ENCODE assay signal across 8 cellular contexts in the genomic region with DNA sequence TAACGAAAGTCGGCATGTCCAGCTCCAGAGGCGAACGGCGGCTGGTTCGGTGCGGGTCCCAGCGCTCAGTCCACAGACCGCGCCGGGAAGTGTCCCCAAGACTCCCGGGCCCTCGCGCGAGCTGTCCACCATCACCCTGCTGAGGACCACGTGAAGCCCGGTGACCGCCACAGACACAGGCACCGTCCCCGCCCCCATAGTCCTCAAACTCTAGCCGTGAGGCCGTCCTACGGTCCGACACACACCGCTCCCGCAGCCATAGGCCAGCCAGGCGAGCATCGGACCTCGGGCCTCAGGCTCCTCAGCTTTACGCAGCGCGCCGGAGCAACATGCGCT. TPM values are rescaled to one million over a fixed set of nuclear protein-coding genes. Genes with fewer than 3 reads are reported as not detected.
DNase-seq lines count a peak whose midpoint lies in the region; ATAC-seq and TF ChIP-seq lines count a peak whose summit lies in the region.

No MANE protein-coding gene starts in this region.

- peak overlapping the region; percentile 93 for H3K27ac ChIP-seq in Panc1 (ENCODE audit: low read length)
- H3K27ac ChIP-seq in duodenal mucosa (ENCODE audit: low read depth, low read length) = peak overlapping the region; percentile 81
- peak overlapping the region; percentile 83 to 92 for H3K27ac ChIP-seq in uterus

- in situ Hi-C loops in Panc1 (cut with HindIII; ENCODE audit: low pct_unique_long_range_greater_than_20kb, low sequenced_read_pairs) = no loop called here

- DNase-seq in AG04449 (ENCODE audit: low read depth, low spot score) (no peak), Panc1 (ENCODE audit: low read depth, low spot score) (peak; percentile 27), mesothelial cell of epicardium (ENCODE audit: low spot score in 2 of 2, unreplicated experiment in 2 of 2) (peak in 1 of 2 experiments; percentile 28), uterus (no peak), GF-D8 (lab: John Stamatoyannopoulos, UW) (no peak)

- CTCF ChIA-PET in AG04449 (lab: Yijun Ruan, JAX) (interaction anchor here (0.9 to 1.6 kb wide), 4 partner anchors 13 to 53 kb away, joined by 3 to 8 read pairs (median 5); no protein-coding TSS in a partner anchor), Panc1 (lab: Charles Lee) (interaction anchor here (1.1 kb wide), 1 partner anchor 53 kb away, joined by 4 read pairs; no protein-coding TSS in a partner anchor)

- POLR2A ChIA-PET in AG04449 (lab: Yijun Ruan, JAX) (interaction anchor here (1.0 to 2.1 kb wide), 3 partner anchors 11 to 53 kb away, joined by 3 to 28 read pairs (median 3); partner anchors contain the start of gene CBR1), Panc1 (lab: Charles Lee) (interaction anchor here (0.8 kb wide), 1 partner anchor 10 kb away, joined by 5 read pairs; the partner anchor contains the start of gene CBR1)

- H3K4me3 ChIP-seq in AG04449 (ENCODE audit: low read depth, low read length) (peak overlapping the region; percentile 98), Panc1 (ENCODE audit: low read depth in 2 of 2, low read length in 2 of 2) (peak overlapping the region; percentile 74 to 87), duodenal mucosa (ENCODE audit: low read depth in 1 of 2, low read length in 2 of 2) (peak overlapping the region; percentile 78 to 100), uterus (peak overlapping the region; percentile 64 to 72)

- H3K4me3 Mint-ChIP-seq in mesothelial cell of epicardium = peak overlapping the region; percentile 94

- TF ChIP-seq POLR2A in uterus (IDR thresholded peaks at IDR 0.05) = no peak

- intact Hi-C loops in Panc1 (cut with micrococcal nuclease; ENCODE audit: unreplicated experiment) (no loop called here), uterus (cut with DNase I; ENCODE audit: low total_unique reads) (no loop called here)

- H3K36me3 Mint-ChIP-seq in mesothelial cell of epicardium = peaks cover 25% of the 10 kb centered on the region

- no peaks in the 10 kb centered on the region for H3K27me3 Mint-ChIP-seq in mesothelial cell of epicardium (ENCODE audit: low read depth)

- TF ChIP-seq CTCF in AG04449 (IDR thresholded peaks at IDR 0.05; ENCODE audit: insufficient read depth, low read length, missing control alignments) = no peak
- no peak for TF ChIP-seq CTCF in Panc1 (IDR thresholded peaks at IDR 0.05)
- TF ChIP-seq CTCF in mesothelial cell of epicardium (IDR thresholded peaks at IDR 0.05; ENCODE audit: unreplicated experiment) = no peak
- TF ChIP-seq CTCF in uterus (IDR thresholded peaks at IDR 0.05) = no peak

- H3K9me3 Mint-ChIP-seq in mesothelial cell of epicardium = no peaks in the 10 kb centered on the region

- H3K36me3 ChIP-seq in Panc1 (ENCODE audit: control insufficient read depth, insufficient read depth, low read length) = peaks cover 2% of the 10 kb centered on the region; the same call in 1 of the 2 replicates
- H3K36me3 ChIP-seq in duodenal mucosa (ENCODE audit: control insufficient read depth in 1 of 2, insufficient read depth in 2 of 2, low read length in 2 of 2) = peaks cover 19 to 30% of the 10 kb centered on the region in 2 donors
- no peaks in the 10 kb centered on the region for H3K36me3 ChIP-seq in uterus

- H3K9ac ChIP-seq in duodenal mucosa (ENCODE audit: low read depth in 1 of 2, low read length in 2 of 2) = peak overlapping the region; percentile 82 to 92

- no peaks in the 10 kb centered on the region for H3K9me3 ChIP-seq in Panc1 (ENCODE audit: control insufficient read depth, insufficient read depth, low read depth, low read length)
- H3K9me3 ChIP-seq in duodenal mucosa (ENCODE audit: control insufficient read depth in 1 of 2, low read length in 2 of 2) = no peaks in the 10 kb centered on the region
- H3K9me3 ChIP-seq in uterus = no peaks in the 10 kb centered on the region

- H3K27me3 ChIP-seq in Panc1 (ENCODE audit: control insufficient read depth, insufficient read depth, low read length) = no peaks in the 10 kb centered on the region
- no peaks in the 10 kb centered on the region for H3K27me3 ChIP-seq in duodenal mucosa (ENCODE audit: control insufficient read depth in 1 of 2, insufficient read depth in 2 of 2, low read length in 2 of 2)
- H3K27me3 ChIP-seq in uterus = no peaks in the 10 kb centered on the region

- H3K4me1 ChIP-seq in Panc1 (ENCODE audit: control insufficient read depth, insufficient read depth, low read length) (peaks cover 3% of the 10 kb centered on the region; the same call in 1 of the 2 replicates), duodenal mucosa (ENCODE audit: control insufficient read depth in 1 of 2, insufficient read depth in 2 of 2, low read length in 2 of 2) (peaks cover 9 to 13% of the 10 kb centered on the region in 2 donors), uterus (peaks cover 0 to 7% of the 10 kb centered on the region in 2 donors)

- BruUV-seq in Panc1 (replicated peaks; lab: Mats Ljungman, UMichigan) = no TSS peak

- ATAC-seq in GM18519 (IDR thresholded peaks at IDR 0.05; ENCODE audit: low FRiP score, unreplicated experiment) (peak; percentile 11), HG02943 (IDR thresholded peaks at IDR 0.05; ENCODE audit: low read depth, unreplicated experiment) (peak; percentile 37), Panc1 (peak; percentile 78)

- peak overlapping the region; percentile 95 for H3K27ac Mint-ChIP-seq in mesothelial cell of epicardium

- peaks cover 13% of the 10 kb centered on the region for H3K4me1 Mint-ChIP-seq in mesothelial cell of epicardium

RNA-seq across cellular contexts. Expression of gene SETD4, which starts 0.5 kb away (rescaled TPM):
- total RNA-seq in Panc1 (2021; ENCODE audit: unreplicated experiment) = 15.6 TPM
- 8.2 TPM for polyA plus RNA-seq in Panc1 (2012; ENCODE audit: insufficient read length)
- 28.5 to 29.7 TPM (median 28.9 TPM) in 3 replicates for total RNA-seq in mesothelial cell of epicardium
- total RNA-seq in uterus = 10 to 100 TPM; 12.4 to 35.6 (median 22.3) TPM

RNA-seq across cellular contexts. Expression of gene CBR1, which starts 10.0 kb away (rescaled TPM):
- total RNA-seq in Panc1 (2021; ENCODE audit: unreplicated experiment) = 27.8 TPM
- polyA plus RNA-seq in Panc1 (2012; ENCODE audit: insufficient read length) = 71.7 TPM
- 10.0 to 12.3 TPM (median 11.8 TPM) in 3 replicates for total RNA-seq in mesothelial cell of epicardium
- 100 to 1,000 TPM in 1 of 4 donors, 10 to 100 TPM in 3; 35.7 to 152 (median 57.9) TPM for total RNA-seq in uterus

Comparison
In these comparisons a context has a peak if more than half of its experiments do, and no peak if none do; other contexts are left out.
1. ATAC-seq: peak in every context shown above with its lines; median percentile 78 in Panc1; 37 in HG02943; 11 in GM18519.